Comparison of ENCODE assay signal across 8 cellular contexts in genomic region chr2:70133521-70134348, GRCh38. TPM values are rescaled to one million over a fixed set of nuclear protein-coding genes. Genes with fewer than 3 reads are reported as not detected.
DNase-seq lines count a peak whose midpoint lies in the region; ATAC-seq and TF ChIP-seq lines count a peak whose summit lies in the region.

No MANE protein-coding gene starts in this region.

- no peak for TF ChIP-seq POLR2A in testis (IDR thresholded peaks at IDR 0.05)

- peaks cover 4% of the 10 kb centered on the region; the same call in 1 of the 2 replicates for H3K36me3 Mint-ChIP-seq in HFFc6 (ENCODE audit: low read depth)
- H3K36me3 Mint-ChIP-seq in activated CD8-positive, alpha-beta T cell treated with anti-CD3 and anti-CD28 coated beads, Interleukin-2, amount 10 ng/mL, durations not matched to agents 7 days and 5 days (ENCODE audit: low read depth): peaks cover 8% of the 10 kb centered on the region

- H3K4me3 ChIP-seq in left ventricle myocardium inferior (no peak overlapping the region), testis (no peak overlapping the region)

- ATAC-seq in activated CD8-positive, alpha-beta T cell treated with anti-CD3 and anti-CD28 coated beads, Interleukin-2, amount 10 ng/mL, durations not matched to agents 7 days and 5 days: peak; percentile 22

- H3K27me3 Mint-ChIP-seq in HFFc6 (ENCODE audit: insufficient read depth): no peaks in the 10 kb centered on the region
- no peaks in the 10 kb centered on the region for H3K27me3 Mint-ChIP-seq in activated CD8-positive, alpha-beta T cell treated with anti-CD3 and anti-CD28 coated beads, Interleukin-2, amount 10 ng/mL, durations not matched to agents 7 days and 5 days (ENCODE audit: low read depth)

- TF ChIP-seq CTCF in 22Rv1 (IDR thresholded peaks at IDR 0.05) (no peak), HFFc6 (IDR thresholded peaks at IDR 0.05) (no peak), left ventricle myocardium inferior (IDR thresholded peaks at IDR 0.05; ENCODE audit: borderline replicate concordance) (no peak), testis (IDR thresholded peaks at IDR 0.05) (no peak)

- POLR2A ChIA-PET in activated CD8-positive, alpha-beta T cell treated with anti-CD3 and anti-CD28 coated beads, Interleukin-2, amount 10 ng/mL, durations not matched to agents 7 days and 5 days (lab: Charles Lee): interaction anchor here (0.8 to 15.2 kb wide), 14 partner anchors 9 to 489 kb away, joined by 3 to 370 read pairs (median 22); partner anchors contain the start of genes MXD1 and PCBP1

- intact Hi-C loops in left ventricle myocardium inferior (cut with micrococcal nuclease) (no loop called here), testis (cut with DNase I; ENCODE audit: low total_unique reads) (no loop called here)

- CTCF ChIA-PET in activated CD8-positive, alpha-beta T cell treated with anti-CD3 and anti-CD28 coated beads, Interleukin-2, amount 10 ng/mL, durations not matched to agents 7 days and 5 days (lab: Charles Lee): interaction anchor here (0.8 to 7.0 kb wide), 19 partner anchors 8 to 221 kb away, joined by 3 to 54 read pairs (median 5); partner anchors contain the start of genes MXD1 and PCBP1

- no peaks in the 10 kb centered on the region for H3K9me3 Mint-ChIP-seq in HFFc6
- H3K9me3 Mint-ChIP-seq in activated CD8-positive, alpha-beta T cell treated with anti-CD3 and anti-CD28 coated beads, Interleukin-2, amount 10 ng/mL, durations not matched to agents 7 days and 5 days (ENCODE audit: insufficient read depth): no peaks in the 10 kb centered on the region

- peak overlapping the region; percentile 90 for H3K27ac ChIP-seq in 22Rv1
- H3K27ac ChIP-seq in left ventricle myocardium inferior (replicated peaks): peak overlapping the region; percentile 94
- peak overlapping the region; percentile 86 to 89 for H3K27ac ChIP-seq in testis

- H3K4me1 ChIP-seq in left ventricle myocardium inferior (peaks cover 56% of the 10 kb centered on the region), testis (peaks cover 33% of the 10 kb centered on the region)

- no peaks in the 10 kb centered on the region for H3K27me3 ChIP-seq in left ventricle myocardium inferior (ENCODE audit: low read depth)
- no peaks in the 10 kb centered on the region for H3K27me3 ChIP-seq in testis

- DNase-seq in HFFc6 (no peak), left ventricle myocardium inferior (no peak), testis (no peak), iPS-NIHi7 (ENCODE audit: extremely low spot score) (no peak), kidney tubule cell (ENCODE audit: low spot score) (no peak), NCI-H2227 (lab: John Stamatoyannopoulos, UW; ENCODE audit: unreplicated experiment) (no peak)
- peak; percentile 49 for DNase-seq in activated CD8-positive, alpha-beta T cell treated with anti-CD3 and anti-CD28 coated beads, Interleukin-2, amount 10 ng/mL, durations not matched to agents 7 days and 5 days

- H3K36me3 ChIP-seq in left ventricle myocardium inferior: no peaks in the 10 kb centered on the region
- no peaks in the 10 kb centered on the region for H3K36me3 ChIP-seq in testis (ENCODE audit: low read depth, missing control alignments)

- WGBS in testis, 2 donors: 59 to 64% methylated on average over 10 of the region's 10 CpGs

- H3K4me3 Mint-ChIP-seq in HFFc6: peak overlapping the region; percentile 87; the same call in 1 of the 2 replicates
- H3K4me3 Mint-ChIP-seq in activated CD8-positive, alpha-beta T cell treated with anti-CD3 and anti-CD28 coated beads, Interleukin-2, amount 10 ng/mL, durations not matched to agents 7 days and 5 days: peak overlapping the region; percentile 84

- H3K9me3 ChIP-seq in left ventricle myocardium inferior (replicated peaks): no peaks in the 10 kb centered on the region
- H3K9me3 ChIP-seq in testis: no peaks in the 10 kb centered on the region

- H3K4me1 Mint-ChIP-seq in HFFc6 (ENCODE audit: low read depth): peaks cover 62% of the 10 kb centered on the region
- peaks cover 78% of the 10 kb centered on the region for H3K4me1 Mint-ChIP-seq in activated CD8-positive, alpha-beta T cell treated with anti-CD3 and anti-CD28 coated beads, Interleukin-2, amount 10 ng/mL, durations not matched to agents 7 days and 5 days (ENCODE audit: low read depth)

- H3K27ac Mint-ChIP-seq in HFFc6: peak overlapping the region; percentile 98
- peak overlapping the region; percentile 98 for H3K27ac Mint-ChIP-seq in activated CD8-positive, alpha-beta T cell treated with anti-CD3 and anti-CD28 coated beads, Interleukin-2, amount 10 ng/mL, durations not matched to agents 7 days and 5 days

RNA-seq across cellular contexts. Expression of gene PCBP1, which starts 46.5 kb away (rescaled TPM):
- total RNA-seq in HFFc6 (2021; fragmentation: NEBNext Ultra II Directional; extraction: Animal tissue kit (Norgen Biotek cat#: 25700)): 100 to 1,000 TPM; 293 to 369 (median 361) TPM
- total RNA-seq in activated CD8-positive, alpha-beta T cell treated with anti-CD3 and anti-CD28 coated beads, Interleukin-2, amount 10 ng/mL, durations not matched to agents 7 days and 5 days: 100 to 1,000 TPM; 516 to 518 TPM
- total RNA-seq in left ventricle myocardium inferior: 205 TPM
- total RNA-seq in testis: 100 to 1,000 TPM; 144 to 200 TPM
- 270 TPM for polyA plus RNA-seq in testis (ENCODE audit: insufficient read depth, low read depth, low replicate concordance)

RNA-seq across cellular contexts. Expression of gene C2orf42, which starts 57.1 kb away (rescaled TPM):
- total RNA-seq in HFFc6 (2021; fragmentation: NEBNext Ultra II Directional; extraction: Animal tissue kit (Norgen Biotek cat#: 25700)): 10 to 100 TPM; 10.0 to 17.8 (median 14.7) TPM
- 10 to 100 TPM; 23.0 to 29.4 TPM for total RNA-seq in activated CD8-positive, alpha-beta T cell treated with anti-CD3 and anti-CD28 coated beads, Interleukin-2, amount 10 ng/mL, durations not matched to agents 7 days and 5 days
- total RNA-seq in left ventricle myocardium inferior (14.6 TPM), testis (10 to 100 TPM; 61.6 to 94.4 TPM)
- polyA plus RNA-seq in testis (ENCODE audit: insufficient read depth, low read depth, low replicate concordance): 175 TPM
